2 cellular contexts compared by ENCODE assay signal in genomic region chr4:3030551-3031356, GRCh38.
A peak's percentile ranks its signal among the peaks of the same experiment; 100 is the strongest.
TF ChIP-seq lines count a peak whose summit lies in the region.

No MANE protein-coding gene starts in this region.

TF ChIP-seq in IMR-90, 13 proteins besides CTCF, POLR2A, EP300 and RAD21:
- TF ChIP-seq SMC3 (IDR thresholded peaks at IDR 0.05; ENCODE audit: low read depth, low read length) (no peak), CHD1 (IDR thresholded peaks at IDR 0.05; ENCODE audit: low read depth, low read length) (no peak), MAZ (IDR thresholded peaks at IDR 0.05; ENCODE audit: borderline replicate concordance, low read depth, low read length) (no peak), MXI1 (IDR thresholded peaks at IDR 0.05; ENCODE audit: borderline replicate concordance, low read depth, low read length) (no peak), MAFK (IDR thresholded peaks at IDR 0.05; ENCODE audit: low read depth, low read length) (no peak), CEBPB (IDR thresholded peaks at IDR 0.05; ENCODE audit: low read depth, low read length) (no peak), USF2 (IDR thresholded peaks at IDR 0.05; ENCODE audit: low read depth, low read length) (no peak), RCOR1 (IDR thresholded peaks at IDR 0.05; ENCODE audit: insufficient replicate concordance, low read length) (no peak), RFX5 (IDR thresholded peaks at IDR 0.05; ENCODE audit: low read depth, low read length) (no peak)

TF ChIP-seq in K562, 482 proteins besides CTCF, POLR2A, EP300 and RAD21:
- TF ChIP-seq, protein P1, sequence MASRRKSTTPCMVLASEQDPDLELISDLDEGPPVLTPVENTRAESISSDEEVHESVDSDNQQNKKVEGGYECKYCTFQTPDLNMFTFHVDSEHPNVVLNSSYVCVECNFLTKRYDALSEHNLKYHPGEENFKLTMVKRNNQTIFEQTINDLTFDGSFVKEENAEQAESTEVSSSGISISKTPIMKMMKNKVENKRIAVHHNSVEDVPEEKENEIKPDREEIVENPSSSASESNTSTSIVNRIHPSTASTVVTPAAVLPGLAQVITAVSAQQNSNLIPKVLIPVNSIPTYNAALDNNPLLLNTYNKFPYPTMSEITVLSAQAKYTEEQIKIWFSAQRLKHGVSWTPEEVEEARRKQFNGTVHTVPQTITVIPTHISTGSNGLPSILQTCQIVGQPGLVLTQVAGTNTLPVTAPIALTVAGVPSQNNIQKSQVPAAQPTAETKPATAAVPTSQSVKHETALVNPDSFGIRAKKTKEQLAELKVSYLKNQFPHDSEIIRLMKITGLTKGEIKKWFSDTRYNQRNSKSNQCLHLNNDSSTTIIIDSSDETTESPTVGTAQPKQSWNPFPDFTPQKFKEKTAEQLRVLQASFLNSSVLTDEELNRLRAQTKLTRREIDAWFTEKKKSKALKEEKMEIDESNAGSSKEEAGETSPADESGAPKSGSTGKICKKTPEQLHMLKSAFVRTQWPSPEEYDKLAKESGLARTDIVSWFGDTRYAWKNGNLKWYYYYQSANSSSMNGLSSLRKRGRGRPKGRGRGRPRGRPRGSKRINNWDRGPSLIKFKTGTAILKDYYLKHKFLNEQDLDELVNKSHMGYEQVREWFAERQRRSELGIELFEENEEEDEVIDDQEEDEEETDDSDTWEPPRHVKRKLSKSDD (conservative IDR thresholded peaks at IDR 0.05; ENCODE audit: low read length) = no peak
- TF ChIP-seq TFAP4 (CRISPR knock-in tag; IDR thresholded peaks at IDR 0.05; ENCODE audit: borderline replicate concordance) = 0 out of 2 replicates have a peak, but pooled peaks have one; percentile 33
- TF ChIP-seq, protein P2, sequence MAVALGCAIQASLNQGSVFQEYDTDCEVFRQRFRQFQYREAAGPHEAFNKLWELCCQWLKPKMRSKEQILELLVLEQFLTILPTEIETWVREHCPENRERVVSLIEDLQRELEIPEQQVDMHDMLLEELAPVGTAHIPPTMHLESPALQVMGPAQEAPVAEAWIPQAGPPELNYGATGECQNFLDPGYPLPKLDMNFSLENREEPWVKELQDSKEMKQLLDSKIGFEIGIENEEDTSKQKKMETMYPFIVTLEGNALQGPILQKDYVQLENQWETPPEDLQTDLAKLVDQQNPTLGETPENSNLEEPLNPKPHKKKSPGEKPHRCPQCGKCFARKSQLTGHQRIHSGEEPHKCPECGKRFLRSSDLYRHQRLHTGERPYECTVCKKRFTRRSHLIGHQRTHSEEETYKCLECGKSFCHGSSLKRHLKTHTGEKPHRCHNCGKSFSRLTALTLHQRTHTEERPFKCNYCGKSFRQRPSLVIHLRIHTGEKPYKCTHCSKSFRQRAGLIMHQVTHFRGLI (CRISPR knock-in tag; IDR thresholded peaks at IDR 0.05) = no peak
- no peak for TF ChIP-seq ZNF197 (CRISPR knock-in tag; IDR thresholded peaks at IDR 0.05; ENCODE audit: low read depth)
